Comparison of ENCODE assay signal across 1 cellular context in the genomic region with DNA sequence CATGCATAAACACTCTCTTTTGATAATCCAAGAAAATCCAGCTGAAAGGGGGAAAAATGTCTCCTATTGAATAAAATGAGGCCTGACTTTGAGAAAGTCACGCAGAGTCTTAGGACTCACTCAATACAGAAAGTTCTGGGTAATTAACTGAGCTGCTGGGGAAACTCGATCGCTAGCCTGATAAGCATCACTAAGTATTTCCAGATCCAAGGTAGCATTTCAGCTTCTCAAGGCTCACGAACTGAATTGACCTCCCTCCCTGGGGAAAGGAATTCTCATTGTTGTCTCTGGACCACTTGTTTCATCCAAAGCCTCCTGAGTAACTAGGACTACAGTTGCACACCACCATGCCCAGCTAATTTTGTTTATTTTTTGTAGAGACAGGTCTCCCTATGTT.
TF ChIP-seq lines count a peak whose summit lies in the region.

No MANE protein-coding gene starts in this region.

TF ChIP-seq in HEK293T, 16 proteins besides CTCF, POLR2A, EP300 and RAD21:
- no peak for TF ChIP-seq FOXA1 (IDR thresholded peaks at IDR 0.05)
- no peak for TF ChIP-seq SP1 (IDR thresholded peaks at IDR 0.05)
- TF ChIP-seq HDGF (IDR thresholded peaks at IDR 0.05; ENCODE audit: borderline replicate concordance), result no peak
- TF ChIP-seq NFRKB (IDR thresholded peaks at IDR 0.05), result no peak
- TF ChIP-seq ARNT (IDR thresholded peaks at IDR 0.05), result no peak
- TF ChIP-seq LEF1 (IDR thresholded peaks at IDR 0.05; ENCODE audit: borderline replicate concordance), result no peak
- no peak for TF ChIP-seq L3MBTL2 (conservative IDR thresholded peaks at IDR 0.05)
- no peak for TF ChIP-seq ELF4 (IDR thresholded peaks at IDR 0.05)
- TF ChIP-seq SUZ12 (IDR thresholded peaks at IDR 0.05), result no peak
- no peak for TF ChIP-seq TARDBP (IDR thresholded peaks at IDR 0.05)
- no peak for TF ChIP-seq ZNF384 (IDR thresholded peaks at IDR 0.05)
- TF ChIP-seq FOXK2 (IDR thresholded peaks at IDR 0.05), result no peak
- no peak for TF ChIP-seq BHLHE40 (IDR thresholded peaks at IDR 0.05; ENCODE audit: borderline replicate concordance)
- TF ChIP-seq CTBP1 (IDR thresholded peaks at IDR 0.05; ENCODE audit: borderline replicate concordance), result no peak
- TF ChIP-seq, protein P1, sequence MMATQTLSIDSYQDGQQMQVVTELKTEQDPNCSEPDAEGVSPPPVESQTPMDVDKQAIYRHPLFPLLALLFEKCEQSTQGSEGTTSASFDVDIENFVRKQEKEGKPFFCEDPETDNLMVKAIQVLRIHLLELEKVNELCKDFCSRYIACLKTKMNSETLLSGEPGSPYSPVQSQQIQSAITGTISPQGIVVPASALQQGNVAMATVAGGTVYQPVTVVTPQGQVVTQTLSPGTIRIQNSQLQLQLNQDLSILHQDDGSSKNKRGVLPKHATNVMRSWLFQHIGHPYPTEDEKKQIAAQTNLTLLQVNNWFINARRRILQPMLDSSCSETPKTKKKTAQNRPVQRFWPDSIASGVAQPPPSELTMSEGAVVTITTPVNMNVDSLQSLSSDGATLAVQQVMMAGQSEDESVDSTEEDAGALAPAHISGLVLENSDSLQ (IDR thresholded peaks at IDR 0.05), result no peak
TF ChIP-seq in HEK293T: peak in this region for 0.
